1 cellular context compared by ENCODE assay signal in genomic region chr12:131930510-131930909, GRCh38.
TF ChIP-seq lines count a peak whose summit lies in the region.

No MANE protein-coding gene starts in this region.

TF ChIP-seq in HepG2, 621 proteins besides CTCF, POLR2A, EP300 and RAD21:
- no peak for TF ChIP-seq ZNF644 (CRISPR knock-in tag; IDR thresholded peaks at IDR 0.05; ENCODE audit: low read depth)
- TF ChIP-seq, protein P1, sequence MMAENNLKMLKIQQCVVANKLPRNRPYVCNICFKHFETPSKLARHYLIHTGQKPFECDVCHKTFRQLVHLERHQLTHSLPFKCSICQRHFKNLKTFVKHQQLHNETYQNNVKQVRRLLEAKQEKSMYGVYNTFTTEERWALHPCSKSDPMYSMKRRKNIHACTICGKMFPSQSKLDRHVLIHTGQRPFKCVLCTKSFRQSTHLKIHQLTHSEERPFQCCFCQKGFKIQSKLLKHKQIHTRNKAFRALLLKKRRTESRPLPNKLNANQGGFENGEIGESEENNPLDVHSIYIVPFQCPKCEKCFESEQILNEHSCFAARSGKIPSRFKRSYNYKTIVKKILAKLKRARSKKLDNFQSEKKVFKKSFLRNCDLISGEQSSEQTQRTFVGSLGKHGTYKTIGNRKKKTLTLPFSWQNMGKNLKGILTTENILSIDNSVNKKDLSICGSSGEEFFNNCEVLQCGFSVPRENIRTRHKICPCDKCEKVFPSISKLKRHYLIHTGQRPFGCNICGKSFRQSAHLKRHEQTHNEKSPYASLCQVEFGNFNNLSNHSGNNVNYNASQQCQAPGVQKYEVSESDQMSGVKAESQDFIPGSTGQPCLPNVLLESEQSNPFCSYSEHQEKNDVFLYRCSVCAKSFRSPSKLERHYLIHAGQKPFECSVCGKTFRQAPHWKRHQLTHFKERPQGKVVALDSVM (CRISPR knock-in tag; IDR thresholded peaks at IDR 0.05): peak; percentile 97
- TF ChIP-seq ZNF121 (CRISPR knock-in tag; IDR thresholded peaks at IDR 0.05): 0 out of 2 replicates have a peak, but pooled peaks have one; percentile 19
TF ChIP-seq in HepG2: peak in this region for 2.
